ENCODE assay signal across 11 cellular contexts in the genomic region with DNA sequence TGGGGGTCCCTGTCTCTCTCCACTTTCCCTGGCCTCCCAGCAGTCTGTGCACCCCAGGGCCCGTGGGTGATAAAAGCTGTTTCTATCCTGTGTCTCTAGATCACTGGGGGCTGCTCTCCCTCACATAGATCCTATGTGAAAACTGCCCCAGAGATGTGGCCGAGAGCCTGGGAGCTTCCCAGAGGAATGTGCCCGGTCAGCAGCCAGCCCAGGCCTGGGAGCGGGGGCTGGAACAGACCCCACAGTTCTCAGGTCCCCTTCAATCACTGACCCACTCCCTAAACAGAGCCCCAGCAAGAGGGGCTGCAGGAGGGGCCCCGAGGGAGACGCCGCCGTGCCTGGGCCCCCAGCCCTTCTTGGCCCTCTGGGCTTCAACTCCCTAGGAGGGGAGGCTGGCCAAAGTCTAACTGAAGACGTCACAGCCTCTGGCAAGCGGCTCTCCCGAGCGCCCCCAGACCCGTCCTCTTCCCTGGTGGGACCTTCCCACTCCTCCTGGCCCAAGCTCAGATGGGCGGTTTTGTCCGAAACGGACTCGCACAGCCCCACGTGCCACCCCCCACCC. TPM values are rescaled to one million over a fixed set of nuclear protein-coding genes. Genes with fewer than 3 reads are reported as not detected.
DNase-seq lines count a peak whose midpoint lies in the region; ATAC-seq and TF ChIP-seq lines count a peak whose summit lies in the region.
"Had no signal": no experiment of that assay in that cellular context is flagged by ENCODE, and none has a peak within 500 bp of the region (broad histone marks: within the 10 kb centered on the region; RNA-seq: fewer than 3 reads in every experiment).

No MANE protein-coding gene starts in this region.

- intact Hi-C loops in aorta (cut with DNase I), result no loop called here
- intact Hi-C loops in activated CD4-positive, alpha-beta memory T cell treated with anti-CD3 and anti-CD28 coated beads for 36 hours (cut with micrococcal nuclease), result no loop called here

- no peaks in the 10 kb centered on the region for H3F3A ChIP-seq in MM.1S (ENCODE audit: insufficient read depth, low read length)

- H3K4me2 ChIP-seq in MM.1S (ENCODE audit: low read depth, low read length), result no peak overlapping the region

- no peak for TF ChIP-seq CTCF in fibroblast of villous mesenchyme (IDR thresholded peaks at IDR 0.05; ENCODE audit: insufficient read depth, low read depth, low read length)
- TF ChIP-seq CTCF in MM.1S (IDR thresholded peaks at IDR 0.05; ENCODE audit: low read length), result no peak

- H3K4me1 Mint-ChIP-seq in stimulated activated naive CD8-positive, alpha-beta T cell treated with anti-CD3 and anti-CD28 coated beads, Interleukin-15, amount 100 ng/mL, for 72 hours, result peaks cover 47% of the 10 kb centered on the region
- peaks cover 15 to 45% (median 36%) of the 10 kb centered on the region in 4 donors for H3K4me1 Mint-ChIP-seq in naive thymus-derived CD8-positive, alpha-beta T cell
- peaks cover 6% of the 10 kb centered on the region for H3K4me1 Mint-ChIP-seq in activated CD4-positive, alpha-beta memory T cell treated with anti-CD3 and anti-CD28 coated beads for 36 hours (ENCODE audit: low read depth)

- no peaks in the 10 kb centered on the region for H4K20me1 ChIP-seq in MM.1S (ENCODE audit: insufficient read depth, low read length)

- H3K9me3 ChIP-seq in aorta (ENCODE audit: control insufficient read depth, low read length) (no peaks in the 10 kb centered on the region), MM.1S (replicated peaks; ENCODE audit: insufficient read depth, low read length) (no peaks in the 10 kb centered on the region)

- H3K9me3 Mint-ChIP-seq in stimulated activated naive CD8-positive, alpha-beta T cell treated with anti-CD3 and anti-CD28 coated beads, Interleukin-15, amount 100 ng/mL, for 72 hours, result no peaks in the 10 kb centered on the region
- H3K9me3 Mint-ChIP-seq in naive thymus-derived CD8-positive, alpha-beta T cell, result no peaks in the 10 kb centered on the region
- no peaks in the 10 kb centered on the region for H3K9me3 Mint-ChIP-seq in activated CD4-positive, alpha-beta memory T cell treated with anti-CD3 and anti-CD28 coated beads for 36 hours
- H3K9me3 Mint-ChIP-seq: naive B cell had no signal

- no peak for DNase-seq in stimulated activated naive CD8-positive, alpha-beta T cell treated with anti-CD3 and anti-CD28 coated beads, Interleukin-15, amount 100 ng/mL, for 72 hours
- DNase-seq in stimulated activated naive CD8-positive, alpha-beta T cell treated with anti-CD3 and anti-CD28 coated beads, Interleukin-15, Interleukin-2, amounts not matched to agents 100 U/mL and 50 U/mL, for 24 hours, result no peak
- DNase-seq in fibroblast of villous mesenchyme (ENCODE audit: low read depth), result peak; percentile 40
- DNase-seq in naive thymus-derived CD8-positive, alpha-beta T cell, result peak in 1 of 10 donors; percentile 3
- no peak for DNase-seq in aorta
- DNase-seq in MM.1S, result no peak
- DNase-seq in activated CD4-positive, alpha-beta memory T cell treated with anti-CD3 and anti-CD28 coated beads for 36 hours, result no peak
- no peak for DNase-seq in SKM-1 treated with dmso at 0.1 percent for 144 hours (lab: John Stamatoyannopoulos, UW; ENCODE audit: unreplicated experiment)
- DNase-seq: activated CD4-positive, CD25-positive, alpha-beta regulatory T cell; naive B cell; NCI-H2171 had no signal

- H3K27ac ChIP-seq in aorta (ENCODE audit: low read depth in 1 of 2, low read length in 2 of 2) (peak overlapping the region; percentile 64 to 98), MM.1S (ENCODE audit: low read length) (no peak overlapping the region)

- 3 to 7% methylated on average over 13 to 18 of the region's 18 CpGs for WGBS in aorta, 2 donors

- CTCF ChIA-PET in activated CD4-positive, alpha-beta memory T cell treated with anti-CD3 and anti-CD28 coated beads for 36 hours (lab: Charles Lee), result no interaction called here

- ATAC-seq in stimulated activated naive CD8-positive, alpha-beta T cell treated with anti-CD3 and anti-CD28 coated beads, Interleukin-15, amount 100 ng/mL, for 72 hours, result no peak
- ATAC-seq in stimulated activated naive CD8-positive, alpha-beta T cell treated with anti-CD3 and anti-CD28 coated beads, Interleukin-15, Interleukin-2, amounts not matched to agents 100 U/mL and 50 U/mL, for 24 hours, result no peak
- ATAC-seq in naive thymus-derived CD8-positive, alpha-beta T cell, result no peak
- ATAC-seq in aorta (ENCODE audit: low FRiP score), result no peak

- H3K9ac ChIP-seq in MM.1S (ENCODE audit: low read length), result no peak overlapping the region

- H3K36me3 ChIP-seq in aorta (ENCODE audit: control insufficient read depth in 1 of 2, insufficient read depth in 2 of 2, low read length in 1 of 2) (no peaks in the 10 kb centered on the region), MM.1S (replicated peaks; ENCODE audit: insufficient read depth, low read length) (no peaks in the 10 kb centered on the region)

- H3K9me2 ChIP-seq in MM.1S (replicated peaks; ENCODE audit: insufficient read depth, low read length), result no peaks in the 10 kb centered on the region

- H3K4me3 ChIP-seq in fibroblast of villous mesenchyme (ENCODE audit: low read depth, low read length) (peak overlapping the region; percentile 89), aorta (ENCODE audit: low read length in 2 of 2) (peak overlapping the region; percentile 67 to 73), MM.1S (ENCODE audit: low read length) (no peak overlapping the region)

- no peaks in the 10 kb centered on the region for H3K36me3 Mint-ChIP-seq in naive thymus-derived CD8-positive, alpha-beta T cell
- no peaks in the 10 kb centered on the region for H3K36me3 Mint-ChIP-seq in activated CD4-positive, alpha-beta memory T cell treated with anti-CD3 and anti-CD28 coated beads for 36 hours

- H3K4me1 ChIP-seq in aorta (ENCODE audit: control insufficient read depth in 1 of 2, insufficient read depth in 2 of 2, low read length in 2 of 2), result no peaks in the 10 kb centered on the region
- no peaks in the 10 kb centered on the region for H3K4me1 ChIP-seq in MM.1S (ENCODE audit: low read length)

- no peaks in the 10 kb centered on the region for H3K79me2 ChIP-seq in MM.1S (ENCODE audit: low read length)

- H3K27ac Mint-ChIP-seq in stimulated activated naive CD8-positive, alpha-beta T cell treated with anti-CD3 and anti-CD28 coated beads, Interleukin-15, amount 100 ng/mL, for 72 hours, result no peak overlapping the region
- H3K27ac Mint-ChIP-seq in naive thymus-derived CD8-positive, alpha-beta T cell, result peak overlapping the region in 8 of 10 donors; percentile 1 to 88 (median 36)
- no peak overlapping the region for H3K27ac Mint-ChIP-seq in activated CD4-positive, alpha-beta memory T cell treated with anti-CD3 and anti-CD28 coated beads for 36 hours
- H3K27ac Mint-ChIP-seq: naive B cell had no signal

- peak overlapping the region; percentile 44 to 71 for H3K4me3 Mint-ChIP-seq in stimulated activated naive CD8-positive, alpha-beta T cell treated with anti-CD3 and anti-CD28 coated beads, Interleukin-15, amount 100 ng/mL, for 72 hours
- peak overlapping the region in 8 of 10 donors; percentile 8 to 82 (median 52) for H3K4me3 Mint-ChIP-seq in naive thymus-derived CD8-positive, alpha-beta T cell
- no peak overlapping the region for H3K4me3 Mint-ChIP-seq in activated CD4-positive, alpha-beta memory T cell treated with anti-CD3 and anti-CD28 coated beads for 36 hours
- H3K4me3 Mint-ChIP-seq: naive B cell had no signal

- POLR2A ChIA-PET in naive thymus-derived CD8-positive, alpha-beta T cell (lab: Charles Lee), result interaction anchor here (3.3 to 7.4 kb wide), 2 partner anchors 10 to 14 kb away, joined by 12 to 105 read pairs; a partner anchor contains a TSS
- POLR2A ChIA-PET in activated CD4-positive, alpha-beta memory T cell treated with anti-CD3 and anti-CD28 coated beads for 36 hours (lab: Charles Lee), result no interaction called here

- no peak overlapping the region for H2AFZ ChIP-seq in MM.1S (ENCODE audit: low read length)

- H3K27me3 ChIP-seq in aorta (ENCODE audit: control insufficient read depth in 1 of 2, insufficient read depth in 2 of 2, low read length in 1 of 2) (no peaks in the 10 kb centered on the region), MM.1S (replicated peaks; ENCODE audit: insufficient read depth, low read length) (peaks cover 62% of the 10 kb centered on the region)

- H3K27me3 Mint-ChIP-seq in stimulated activated naive CD8-positive, alpha-beta T cell treated with anti-CD3 and anti-CD28 coated beads, Interleukin-15, amount 100 ng/mL, for 72 hours, result peaks cover 21% of the 10 kb centered on the region
- peaks cover 0 to 8% (median 0%) of the 10 kb centered on the region in 5 donors for H3K27me3 Mint-ChIP-seq in naive thymus-derived CD8-positive, alpha-beta T cell
- H3K27me3 Mint-ChIP-seq in activated CD4-positive, alpha-beta memory T cell treated with anti-CD3 and anti-CD28 coated beads for 36 hours, result peaks cover 19% of the 10 kb centered on the region

RNA-seq across cellular contexts. Expression of a gene that starts 0.4 kb away (rescaled TPM):
- total RNA-seq in fibroblast of villous mesenchyme (249 and 351 TPM in 2 replicates), aorta (100 to 1,000 TPM; 105 to 221 TPM)
- 1 to 10 TPM; 7.4 to 7.7 TPM for total RNA-seq in naive thymus-derived CD8-positive, alpha-beta T cell
- polyA plus RNA-seq in naive thymus-derived CD8-positive, alpha-beta T cell, result 10 to 100 TPM in 2 of 3 donors, 1 to 10 TPM in 1; 7.4 to 22.0 (median 19.7) TPM
- polyA plus RNA-seq in aorta, result 100 to 1,000 TPM in 1 of 2 donors, 10 to 100 TPM in 1; 52.3 to 364 TPM
- total RNA-seq in activated CD4-positive, alpha-beta memory T cell treated with anti-CD3 and anti-CD28 coated beads for 36 hours, result under 1 TPM in 1 of 2 experiments, not detected in 1; 0.19 TPM

RNA-seq across cellular contexts. Expression of a gene that starts 8.7 kb away (rescaled TPM):
- 69.5 and 70.9 TPM in 2 replicates for total RNA-seq in fibroblast of villous mesenchyme
- 10 to 100 TPM; 41.9 to 53.3 TPM for total RNA-seq in naive thymus-derived CD8-positive, alpha-beta T cell
- polyA plus RNA-seq in naive thymus-derived CD8-positive, alpha-beta T cell, result 1 to 10 TPM in 2 of 3 donors, under 1 TPM in 1; 0.99 to 2.0 (median 1.4) TPM
- 10 to 100 TPM; 48.7 to 53.7 TPM for total RNA-seq in aorta
- 10 to 100 TPM; 21.2 to 71.9 TPM for polyA plus RNA-seq in aorta
- 10 to 100 TPM; 37.6 to 38.6 TPM for total RNA-seq in activated CD4-positive, alpha-beta memory T cell treated with anti-CD3 and anti-CD28 coated beads for 36 hours

RNA-seq across cellular contexts. Expression of a gene that starts 17.1 kb away (rescaled TPM):
- total RNA-seq in fibroblast of villous mesenchyme (94.1 and 116 TPM in 2 replicates), aorta (10 to 100 TPM; 59.6 to 65.6 TPM)
- total RNA-seq in naive thymus-derived CD8-positive, alpha-beta T cell, result 10 to 100 TPM; 68.0 to 70.3 TPM
- polyA plus RNA-seq in naive thymus-derived CD8-positive, alpha-beta T cell, result 100 to 1,000 TPM; 146 to 169 (median 168) TPM
- 100 to 1,000 TPM; 119 to 154 TPM for polyA plus RNA-seq in aorta
- 100 to 1,000 TPM; 124 to 131 TPM for total RNA-seq in activated CD4-positive, alpha-beta memory T cell treated with anti-CD3 and anti-CD28 coated beads for 36 hours

RNA-seq across cellular contexts. Expression of a gene that starts 26.9 kb away (rescaled TPM):
- under 0.01 TPM in 2 replicates for total RNA-seq in fibroblast of villous mesenchyme
- total RNA-seq in naive thymus-derived CD8-positive, alpha-beta T cell, result 1 to 10 TPM; 2.7 to 3.0 TPM
- under 1 TPM in 1 of 3 donors, not detected in 2; 0.10 TPM for polyA plus RNA-seq in naive thymus-derived CD8-positive, alpha-beta T cell
- under 1 TPM; 0.24 to 0.36 TPM for total RNA-seq in aorta
- under 1 TPM; 0.25 to 0.31 TPM for polyA plus RNA-seq in aorta
- total RNA-seq in activated CD4-positive, alpha-beta memory T cell treated with anti-CD3 and anti-CD28 coated beads for 36 hours, result under 1 TPM in 1 of 2 experiments, not detected in 1; 0.10 TPM

RNA-seq across cellular contexts. Expression of a gene that starts 33.4 kb away (rescaled TPM):
- 11.7 and 13.2 TPM in 2 replicates for total RNA-seq in fibroblast of villous mesenchyme
- total RNA-seq in naive thymus-derived CD8-positive, alpha-beta T cell, result 10 to 100 TPM; 25.5 to 25.9 TPM
- 10 to 100 TPM in 2 of 3 donors, 1 to 10 TPM in 1; 9.3 to 19.9 (median 11.6) TPM for polyA plus RNA-seq in naive thymus-derived CD8-positive, alpha-beta T cell
- 10 to 100 TPM; 13.9 to 16.4 TPM for total RNA-seq in aorta
- 10 to 100 TPM; 12.9 to 14.9 TPM for polyA plus RNA-seq in aorta
- 10 to 100 TPM; 12.1 to 13.1 TPM for total RNA-seq in activated CD4-positive, alpha-beta memory T cell treated with anti-CD3 and anti-CD28 coated beads for 36 hours

Comparison
In these comparisons a context has a peak if more than half of its experiments do, and no peak if none do; other contexts are left out.
1. H3K27ac Mint-ChIP-seq: peak in naive thymus-derived CD8-positive, alpha-beta T cell (8 of 10); none in stimulated activated naive CD8-positive, alpha-beta T cell treated with anti-CD3 and anti-CD28 coated beads, Interleukin-15, amount 100 ng/mL, for 72 hours (0 of 2) and activated CD4-positive, alpha-beta memory T cell treated with anti-CD3 and anti-CD28 coated beads for 36 hours (single experiment).
2. RNA of a gene that starts 0.4 kb away (total RNA-seq): 249 to 351 TPM in fibroblast of villous mesenchyme and 105 to 221 TPM in aorta; 7.4 to 7.7 TPM in naive thymus-derived CD8-positive, alpha-beta T cell and 0.19 TPM in activated CD4-positive, alpha-beta memory T cell treated with anti-CD3 and anti-CD28 coated beads for 36 hours; every median in the first group is over 10 times any median in the second.